Comparison of ENCODE assay signal across 8 cellular contexts in genomic region chr1:1908506-1908791, GRCh38. TPM values are rescaled to one million over a fixed set of nuclear protein-coding genes. Genes with fewer than 3 reads are reported as not detected.
DNase-seq lines count a peak whose midpoint lies in the region; ATAC-seq and TF ChIP-seq lines count a peak whose summit lies in the region.

No MANE protein-coding gene starts in this region.

- H3K4me1 ChIP-seq in SJSA1 (replicated peaks), result peaks cover 19% of the 10 kb centered on the region

- H3K4me3 ChIP-seq in SJSA1 (peak overlapping the region; percentile 89), fibroblast of the aortic adventitia (ENCODE audit: low read depth, low read length) (peak overlapping the region; percentile 79)

- peaks cover 4% of the 10 kb centered on the region; the same call in 1 of the 2 replicates for H3K9me3 ChIP-seq in SJSA1 (replicated peaks)

- TF ChIP-seq CTCF in fibroblast of the aortic adventitia (IDR thresholded peaks at IDR 0.05; ENCODE audit: insufficient read depth, low read length), result no peak

- no peaks in the 10 kb centered on the region for H3K27me3 ChIP-seq in SJSA1 (replicated peaks)

- in situ Hi-C loops in ACHN (cut with HindIII; ENCODE audit: low pct_ligation_motif_present, low pct_unique_long_range_greater_than_20kb, low sequenced_read_pairs), result no loop called here

- ATAC-seq in GM21723 (IDR thresholded peaks at IDR 0.05; ENCODE audit: unreplicated experiment) (peak; percentile 10), sciatic nerve (peak; percentile 1), GM19328 (IDR thresholded peaks at IDR 0.05; ENCODE audit: unreplicated experiment) (no peak)

- DNase-seq in ACHN (peak; percentile 13), SJSA1 (ENCODE audit: low read depth in 1 of 2, low spot score in 2 of 2) (no peak), fibroblast of the aortic adventitia (ENCODE audit: low read depth) (no peak), sciatic nerve (ENCODE audit: low spot score) (no peak), COLO829 (ENCODE audit: low spot score) (no peak), retina (no peak)

- intact Hi-C loops in sciatic nerve (cut with DNase I), result loop anchor here (10.0 kb wide), 1 partner anchor 144 kb away; no protein-coding TSS in a partner anchor

- peaks cover 4% of the 10 kb centered on the region for H3K36me3 ChIP-seq in SJSA1

- H3K27ac ChIP-seq in SJSA1, result peak overlapping the region; percentile 60

RNA-seq across cellular contexts. Expression of gene CALML6, which starts 6.6 kb away (rescaled TPM):
- 0.41 TPM in 1 of 2 replicates, not detected in the other for total RNA-seq in SJSA1 (2014; rRNA removed; shearing (Covaris generic))
- 0.36 and 0.49 TPM in 2 replicates for total RNA-seq in fibroblast of the aortic adventitia (ENCODE audit: low replicate concordance)
- total RNA-seq in sciatic nerve, result 0.49 TPM

RNA-seq across cellular contexts. Expression of gene TMEM52, which starts 10.6 kb away (rescaled TPM):
- total RNA-seq in SJSA1 (2014; rRNA removed; shearing (Covaris generic)), result 0.87 TPM in 1 of 2 replicates, not detected in the other
- total RNA-seq in fibroblast of the aortic adventitia (ENCODE audit: low replicate concordance) (0.72 TPM in 1 of 2 replicates, not detected in the other), sciatic nerve (0.80 TPM)

RNA-seq across cellular contexts. Expression of gene GNB1, which starts 17.6 kb away (rescaled TPM):
- 98.9 and 108 TPM in 2 replicates for total RNA-seq in SJSA1 (2014; rRNA removed; shearing (Covaris generic))
- total RNA-seq in fibroblast of the aortic adventitia (ENCODE audit: low replicate concordance), result 71.6 and 108 TPM in 2 replicates
- total RNA-seq in sciatic nerve, result 280 TPM
